20 cellular contexts compared by ENCODE assay signal in genomic region chr18:45715212-45715780, GRCh38. TPM values are rescaled to one million over a fixed set of nuclear protein-coding genes. Genes with fewer than 3 reads are reported as not detected.
DNase-seq lines count a peak whose midpoint lies in the region; ATAC-seq, FAIRE-seq and TF ChIP-seq lines count a peak whose summit lies in the region.
"Had no signal": no experiment of that assay in that cellular context is flagged by ENCODE, and none has a peak within 500 bp of the region (broad histone marks: within the 10 kb centered on the region; RNA-seq: fewer than 3 reads in every experiment).

No MANE protein-coding gene starts in this region.

- intact Hi-C loops in GM12878 (cut with micrococcal nuclease; ENCODE audit: unreplicated experiment) = no loop called here

- no peaks in the 10 kb centered on the region for H3K4me1 ChIP-seq in GM12878 (ENCODE audit: control insufficient read depth, insufficient read depth, low read length)
- peaks cover 7% of the 10 kb centered on the region for H3K4me1 ChIP-seq in mesenchymal stem cell (ENCODE audit: control insufficient read depth, insufficient read depth, low read depth, low read length)

- no peak for TF ChIP-seq CTCF in GM12878 (IDR thresholded peaks at IDR 0.05 in 2 of 3, conservative IDR thresholded peaks at IDR 0.05 in 1 of 3; ENCODE audit: control insufficient read depth in 2 of 3, extremely low read depth in 1 of 3, insufficient read depth in 1 of 3, low read depth in 3 of 3, low read length in 3 of 3)

- no peaks in the 10 kb centered on the region for H3K79me2 ChIP-seq in GM12878 (ENCODE audit: control insufficient read depth, insufficient read depth, low read length)

- no peak overlapping the region for H3K27ac ChIP-seq in GM12878 (ENCODE audit: control insufficient read depth, insufficient read depth)
- no peak overlapping the region for H3K27ac ChIP-seq in mesenchymal stem cell (ENCODE audit: low read length, poor library complexity, severe bottlenecking)
- H3K27ac ChIP-seq: BLaER1, GM23248, HL-60, SJSA1 had no signal

- H2BK120ac ChIP-seq in mesenchymal stem cell (ENCODE audit: low read depth, low read length) = no peak overlapping the region

- H3K27me3 Mint-ChIP-seq in T-helper 17 cell = no peaks in the 10 kb centered on the region
- H3K27me3 Mint-ChIP-seq: CD8-positive, alpha-beta memory T cell had no signal

- H3K4me3 Mint-ChIP-seq in T-helper 17 cell = no peak overlapping the region
- H3K4me3 Mint-ChIP-seq: CD8-positive, alpha-beta memory T cell had no signal

- H3K36me3 Mint-ChIP-seq in T-helper 17 cell (ENCODE audit: low read depth) = no peaks in the 10 kb centered on the region

- FAIRE-seq in GM12878 (lab: Jason Lieb, UNC) = no peak

- no peak for TF ChIP-seq POLR2A in GM12878 (IDR thresholded peaks at IDR 0.05; ENCODE audit: low read depth, low read length)

- in situ Hi-C loops in GM12878 (cut with MboI) = no loop called here

- DNase-seq in AG08396 (ENCODE audit: low spot score) = peak; percentile 19
- DNase-seq in H4 (ENCODE audit: low spot score) = peak; percentile 95
- DNase-seq in GM12878 (ENCODE audit: low read depth, low spot score) = no peak
- no peak for DNase-seq in mesenchymal stem cell
- no peak for DNase-seq in NCI-H748 (lab: John Stamatoyannopoulos, UW; ENCODE audit: unreplicated experiment)
- no peak for DNase-seq in T-helper 17 cell
- DNase-seq in HK-2 (ENCODE audit: unreplicated experiment) = no peak
- DNase-seq: CD8-positive, alpha-beta memory T cell; GM23248; KG1; MM.1S; NCI-H1105; NCI-H187; NCI-H524 treated with DMSO at 0.1 percent for 48 hours; NK-92 treated with Interleukin-12 subunit alpha and Interleukin-12 subunit beta, amount 100 ng/mL, for 24 hours; OCI-M1 had no signal

- H3K9me3 ChIP-seq in GM12878 (replicated peaks; ENCODE audit: control insufficient read depth, insufficient read depth, low read length) (no peaks in the 10 kb centered on the region; the same call in 2 of the 3 replicates), mesenchymal stem cell (ENCODE audit: control insufficient read depth, low read length) (no peaks in the 10 kb centered on the region), T-helper 17 cell (ENCODE audit: control insufficient read depth, low read length, poor library complexity, severe bottlenecking) (no peaks in the 10 kb centered on the region)
- H3K9me3 ChIP-seq: SJSA1 had no signal

- SMC1A ChIA-PET in GM12878 (lab: Charles Lee; ENCODE audit: uncharacterized antibody, unreplicated experiment) = no interaction called here

- CTCF ChIA-PET in GM12878 (lab: Yijun Ruan, JAX) = no interaction called here

- no peak overlapping the region for H3K9ac ChIP-seq in GM12878 (ENCODE audit: control insufficient read depth, insufficient read depth, low read length)
- H3K9ac ChIP-seq in mesenchymal stem cell (ENCODE audit: low read length) = no peak overlapping the region
- H3K9ac ChIP-seq: BLaER1, GM23248 had no signal

- H4K20me1 ChIP-seq in GM12878 (ENCODE audit: control insufficient read depth, insufficient read depth) = no peaks in the 10 kb centered on the region
- H4K20me1 ChIP-seq: BLaER1 had no signal

- ATAC-seq in GM12878 = no peak
- no peak for ATAC-seq in HG03565 (IDR thresholded peaks at IDR 0.05; ENCODE audit: unreplicated experiment)
- no peak for ATAC-seq in T-helper 17 cell

- H3K27me3 ChIP-seq in GM12878 (replicated peaks in 1 of 2; ENCODE audit: control insufficient read depth in 2 of 2, insufficient read depth in 2 of 2, low read length in 1 of 2) (no peaks in the 10 kb centered on the region; a peak in 1 of 4 replicates), mesenchymal stem cell (ENCODE audit: control insufficient read depth in 1 of 2, insufficient read depth in 1 of 2, low read length in 2 of 2) (no peaks in the 10 kb centered on the region)
- H3K27me3 ChIP-seq: BLaER1, SJSA1 had no signal

- WGBS in GM12878 (ENCODE audit: insufficient coverage, insufficient replicate concordance, low lambda C conversion rate, missing lambda C conversion rate) = 31% methylated on average over 5 of the region's 5 CpGs
- 92% methylated on average over 5 of the region's 5 CpGs for WGBS in mesenchymal stem cell

- H2AK5ac ChIP-seq in mesenchymal stem cell (ENCODE audit: low read length, severe bottlenecking) = no peak overlapping the region

- POLR2A ChIA-PET in GM12878 (lab: Charles Lee) = no interaction called here

- peak overlapping the region; percentile 78 for H4K91ac ChIP-seq in mesenchymal stem cell (ENCODE audit: low read length)

- no peak overlapping the region for H3K14ac ChIP-seq in mesenchymal stem cell (ENCODE audit: low read length in 2 of 2)

- H4K8ac ChIP-seq in mesenchymal stem cell (ENCODE audit: low read length) = no peak overlapping the region

- no peak overlapping the region for H2BK15ac ChIP-seq in mesenchymal stem cell (ENCODE audit: low read depth, poor library complexity, severe bottlenecking)

- peak overlapping the region in 1 of 2 experiments; percentile 70 for H2BK12ac ChIP-seq in mesenchymal stem cell (ENCODE audit: low read length in 2 of 2)

- no peak overlapping the region for H2BK5ac ChIP-seq in mesenchymal stem cell (ENCODE audit: low read depth, low read length, poor library complexity, severe bottlenecking)

- H3K36me3 ChIP-seq in GM12878 (ENCODE audit: control insufficient read depth in 2 of 2, insufficient read depth in 2 of 2, low read length in 1 of 2) (no peaks in the 10 kb centered on the region), mesenchymal stem cell (ENCODE audit: control insufficient read depth in 1 of 2, insufficient read depth in 2 of 2, low read depth in 1 of 2, low read length in 2 of 2) (no peaks in the 10 kb centered on the region)
- H3K36me3 ChIP-seq: BLaER1, SJSA1 had no signal

- no peak overlapping the region for H3K4ac ChIP-seq in mesenchymal stem cell (ENCODE audit: low read depth in 1 of 2, low read length in 2 of 2)

- BruUV-seq in GM12878 (replicated peaks; lab: Mats Ljungman, UMichigan) = no TSS peak

- no peak for TF ChIP-seq EP300 in GM12878 (IDR thresholded peaks at IDR 0.05; ENCODE audit: borderline replicate concordance in 1 of 2, control insufficient read depth in 1 of 2, low read depth in 2 of 2, low read length in 2 of 2)

- H3K4me1 Mint-ChIP-seq in T-helper 17 cell = no peaks in the 10 kb centered on the region
- H3K4me1 Mint-ChIP-seq: CD8-positive, alpha-beta memory T cell had no signal

- no peaks in the 10 kb centered on the region for H3K79me1 ChIP-seq in mesenchymal stem cell (replicated peaks; ENCODE audit: low read length, poor library complexity, severe bottlenecking)

- H2AFZ ChIP-seq in GM12878 (ENCODE audit: control insufficient read depth, low read depth, low read length) (no peak overlapping the region), mesenchymal stem cell (ENCODE audit: low read depth, low read length) (no peak overlapping the region)
- H2AFZ ChIP-seq: GM23248 had no signal

- RAD21 ChIA-PET in GM12878 (lab: Charles Lee; ENCODE audit: unreplicated experiment) = no interaction called here

- H3K18ac ChIP-seq in mesenchymal stem cell (ENCODE audit: low read depth in 1 of 2, low read length in 2 of 2) = peak overlapping the region in 1 of 2 experiments; percentile 54

- H3K23ac ChIP-seq in mesenchymal stem cell (ENCODE audit: low read length in 2 of 2) = no peak overlapping the region

- H3K4me3 ChIP-seq in GM12878 = no peak overlapping the region
- no peak overlapping the region for H3K4me3 ChIP-seq in mesenchymal stem cell (ENCODE audit: insufficient read depth in 1 of 2, low read depth in 1 of 2, low read length in 2 of 2)
- H3K4me3 ChIP-seq: BLaER1, GM23248, SJSA1 had no signal

- no peak overlapping the region for H3K4me2 ChIP-seq in GM12878 (ENCODE audit: control insufficient read depth, insufficient read depth)
- no peak overlapping the region for H3K4me2 ChIP-seq in mesenchymal stem cell (ENCODE audit: low read length, poor library complexity, severe bottlenecking)
- H3K4me2 ChIP-seq: BLaER1 had no signal

- no peak for TF ChIP-seq RAD21 in GM12878 (IDR thresholded peaks at IDR 0.05; ENCODE audit: insufficient read depth, low read depth, low read length)

- H3K27ac Mint-ChIP-seq in T-helper 17 cell = no peak overlapping the region

TF ChIP-seq in GM12878, 131 proteins besides CTCF, POLR2A, EP300 and RAD21:
- TF ChIP-seq ZZZ3 (IDR thresholded peaks at IDR 0.05; ENCODE audit: control insufficient read depth, insufficient read length, low read depth) (no peak), PAX5 (IDR thresholded peaks at IDR 0.05; ENCODE audit: borderline replicate concordance, low read depth, low read length) (peak; percentile 11; the same call in 1 of the 2 replicates), JUND (IDR thresholded peaks at IDR 0.05; ENCODE audit: low read depth, low read length) (no peak)
TF ChIP-seq in GM12878: peak in this region for 1.

RNA-seq across cellular contexts. Expression of gene SLC14A1, which starts 8.7 kb away (rescaled TPM):
- 257 and 276 TPM in 2 replicates for total RNA-seq in H4 (2014; rRNA removed; shearing (Covaris generic))
- 1.7 and 2.2 TPM in 2 replicates for total RNA-seq in GM12878 (2013; cell fraction: nucleolus; rRNA removed)
- total RNA-seq in GM12878 (2014; rRNA removed) (0.06 TPM in 1 of 2 replicates, not detected in the other), GM12878 (2014; rRNA removed; fragmentation: Illumina TruSeq; extraction: Trizol) (0.09 TPM in 1 of 2 replicates, not detected in the other), GM12878 (2021) (not detected in 2 replicates), T-helper 17 cell (1 to 10 TPM; 8.0 to 9.8 TPM)
- 0.34 TPM for polyA plus RNA-seq in GM12878 (2011; ENCODE audit: low read depth)
- polyA plus RNA-seq in GM12878 (2011; rRNA removed) (0.67 and 1.3 TPM in 2 replicates), GM12878 (2014; fragmentation: Illumina TruSeq; extraction: Trizol) (0.10 and 0.26 TPM in 2 replicates), GM12878 (2014; fragmentation: Nextera tagmentation; extraction: Ambion mirVana) (under 1 TPM; 0.06 to 0.09 TPM), GM12878 (2014; rRNA removed) (0.10 TPM in 1 of 2 replicates, not detected in the other), GM12878 (2016; fragmentation: Nextera tagmentation; extraction: Ambion mirVana) (under 1 TPM in 1 of 2 experiments, not detected in 1; 0.37 TPM)
- polyA plus RNA-seq in GM12878 (2011; cell fraction: cytosol; rRNA removed) = 0.38 and 0.81 TPM in 2 replicates
- polyA plus RNA-seq in GM12878 (2011; cell fraction: nucleus; rRNA removed) = 1.5 and 3.6 TPM in 2 replicates
- polyA plus RNA-seq in GM12878 (2012) = 0.70 and 0.80 TPM in 2 replicates
- polyA minus RNA-seq in GM12878 (2011; rRNA and poly(A)+ RNA removed) = 2.6 and 2.7 TPM in 2 replicates
- polyA minus RNA-seq in GM12878 (2011; cell fraction: cytosol; rRNA and poly(A)+ RNA removed) = not detected in 2 replicates
- 0.96 and 1.7 TPM in 2 replicates for polyA minus RNA-seq in GM12878 (2011; cell fraction: nucleus; rRNA and poly(A)+ RNA removed)
- 1.1 TPM for polyA plus RNA-seq in mesenchymal stem cell (2013, experiment 1 of 2)
- polyA plus RNA-seq in mesenchymal stem cell (2013, experiment 2 of 2) = 1.3 TPM

Comparison
In these comparisons a context has a peak if more than half of its experiments do, and no peak if none do; other contexts are left out.
1. DNase-seq: peak in AG08396 (single experiment) and H4 (single experiment); none in GM12878 (single experiment), mesenchymal stem cell (single experiment), NCI-H748 (single experiment), T-helper 17 cell (0 of 3) and HK-2 (single experiment).
2. RNA of gene SLC14A1, which starts 8.7 kb away (total RNA-seq): 257 to 276 TPM in H4; 8.0 to 9.8 TPM in T-helper 17 cell and 0.06 to 2.2 TPM in GM12878; every median in the first group is over 10 times any median in the second.